Comparison of ENCODE assay signal across 25 cellular contexts in genomic region chr17:30035369-30035768, GRCh38.
"Had no signal": no experiment of that assay in that cellular context is flagged by ENCODE, and none has a peak within 500 bp of the region (broad histone marks: within the 10 kb centered on the region; RNA-seq: fewer than 3 reads in every experiment).

No MANE protein-coding gene starts in this region.

- H3K9me3 Mint-ChIP-seq: dendritic cell treated with granulocyte-macrophage colony-stimulating factor and Interleukin-4, amounts not matched to agents 40 ng/mL and 50 ng/mL, for 4 days; endodermal cell; naive B cell had no signal

- H3K4me1 Mint-ChIP-seq: endodermal cell, mesothelial cell of epicardium had no signal

- ATAC-seq: effector memory CD8-positive, alpha-beta T cell; esophagus mucosa; gastrocnemius medialis; heart right ventricle; left cardiac atrium; left lung; left ventricle myocardium superior; lower lobe of right lung; mucosa of descending colon had no signal

- H3K4me1 ChIP-seq: esophagus squamous epithelium, gastrocnemius medialis, left lung, lower lobe of right lung had no signal

- H3K27me3 ChIP-seq: esophagus squamous epithelium, gastrocnemius medialis, left lung had no signal

- H3K36me3 Mint-ChIP-seq: mesothelial cell of epicardium, naive B cell had no signal

- H3K27ac ChIP-seq: epithelial cell of prostate, esophagus squamous epithelium, gastrocnemius medialis, heart right ventricle, left lung, lower lobe of right lung had no signal

- H3K4me3 Mint-ChIP-seq: dendritic cell treated with granulocyte-macrophage colony-stimulating factor and Interleukin-4, amounts not matched to agents 40 ng/mL and 50 ng/mL, for 4 days; effector memory CD8-positive, alpha-beta T cell; endodermal cell; mesothelial cell of epicardium; naive B cell had no signal

- H3K4me3 ChIP-seq: esophagus squamous epithelium, gastrocnemius medialis, heart right ventricle, left lung, lower lobe of right lung, mucosa of descending colon had no signal

- DNase-seq: cortex of kidney; effector CD8-positive, alpha-beta T cell; effector memory CD8-positive, alpha-beta T cell; endodermal cell; erythroblast; esophagus squamous epithelium; foreskin fibroblast; foreskin melanocyte; gastrocnemius medialis; glutamatergic neuron; head of caudate nucleus; heart right ventricle; hippocampal formation; left cardiac atrium; left lung; left ventricle myocardium superior; lower lobe of right lung; mesenchymal stem cell; mucosa of descending colon; naive B cell had no signal

- H3K36me3 ChIP-seq: esophagus squamous epithelium, gastrocnemius medialis, heart right ventricle, left lung, lower lobe of right lung had no signal

- H3K27ac Mint-ChIP-seq: dendritic cell treated with granulocyte-macrophage colony-stimulating factor and Interleukin-4, amounts not matched to agents 40 ng/mL and 50 ng/mL, for 4 days; effector memory CD8-positive, alpha-beta T cell; endodermal cell; mesothelial cell of epicardium; naive B cell had no signal

- H3K9me3 ChIP-seq: esophagus squamous epithelium, gastrocnemius medialis, heart right ventricle, left lung, lower lobe of right lung, mucosa of descending colon had no signal

- H3K27me3 Mint-ChIP-seq: dendritic cell treated with granulocyte-macrophage colony-stimulating factor and Interleukin-4, amounts not matched to agents 40 ng/mL and 50 ng/mL, for 4 days; naive B cell had no signal

- FAIRE-seq: islet of Langerhans had no signal
